1 cellular context compared by ENCODE assay signal in genomic region chr20:32237419-32237818, GRCh38.
TF ChIP-seq lines count a peak whose summit lies in the region.

No MANE protein-coding gene starts in this region.

TF ChIP-seq in HCT116, 20 proteins besides CTCF, POLR2A, EP300 and RAD21 (continued from another document):
- TF ChIP-seq FOSL1 (IDR thresholded peaks at IDR 0.05; ENCODE audit: low read depth) (no peak), SP1 (IDR thresholded peaks at IDR 0.05; ENCODE audit: low read depth) (no peak), YY1 (IDR thresholded peaks at IDR 0.05; ENCODE audit: extremely low read depth, insufficient replicate concordance, low read depth, low read length) (no peak), CEBPB (IDR thresholded peaks at IDR 0.05; ENCODE audit: low read depth) (no peak), EZH2phosphoT487 (IDR thresholded peaks at IDR 0.05; ENCODE audit: borderline replicate concordance) (no peak)
